13 cellular contexts compared by ENCODE assay signal in the genomic region with DNA sequence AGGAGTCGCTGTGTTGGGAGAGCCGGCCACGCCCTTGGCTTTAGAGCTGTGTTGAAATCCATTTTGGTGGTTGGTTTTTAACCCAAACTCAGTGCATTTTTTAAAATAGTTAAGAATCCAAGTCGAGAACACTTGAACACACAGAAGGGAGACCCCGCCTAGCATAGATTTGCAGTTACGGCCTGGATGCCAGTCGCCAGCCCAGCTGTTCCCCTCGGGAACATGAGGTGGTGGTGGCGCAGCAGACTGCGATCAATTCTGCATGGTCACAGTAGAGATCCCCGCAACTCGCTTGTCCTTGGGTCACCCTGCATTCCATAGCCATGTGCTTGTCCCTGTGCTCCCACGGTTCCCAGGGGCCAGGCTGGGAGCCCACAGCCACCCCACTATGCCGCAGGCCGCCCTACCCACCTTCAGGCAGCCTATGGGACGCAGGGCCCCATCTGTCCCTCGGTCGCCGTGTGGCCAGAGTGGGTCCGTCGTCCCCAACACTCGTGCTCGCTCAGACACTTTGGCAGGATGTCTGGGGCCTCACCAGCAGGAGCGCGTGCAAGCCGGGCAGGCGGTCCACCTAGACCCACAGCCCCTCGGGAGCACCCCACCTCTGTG. TPM values are rescaled to one million over a fixed set of nuclear protein-coding genes. Genes with fewer than 3 reads are reported as not detected.
DNase-seq lines count a peak whose midpoint lies in the region; ATAC-seq and TF ChIP-seq lines count a peak whose summit lies in the region.
"Had no signal": no experiment of that assay in that cellular context is flagged by ENCODE, and none has a peak within 500 bp of the region (broad histone marks: within the 10 kb centered on the region; RNA-seq: fewer than 3 reads in every experiment).

No MANE protein-coding gene starts in this region.

- peak; percentile 30 for DNase-seq in D341Med (ENCODE audit: low spot score)
- peak in 5 of 7 donors; percentile 4 to 55 (median 14) for DNase-seq in adrenal gland
- no peak for DNase-seq in neural crest cell (ENCODE audit: low read depth, low spot score)
- DNase-seq in GM23338 (ENCODE audit: low spot score), result no peak
- DNase-seq in NCI-H2196 (lab: John Stamatoyannopoulos, UW; ENCODE audit: unreplicated experiment), result no peak
- DNase-seq: activated CD4-positive, alpha-beta T cell treated with anti-CD3 and anti-CD28 coated beads, Interleukin-2, amount 10 ng/mL, durations not matched to agents 24 days and 14 days; body of pancreas; C1 segment of cervical spinal cord; NK-92 treated with Interleukin-12 subunit alpha and Interleukin-12 subunit beta, amount 100 ng/mL, for 24 hours; SHP77 had no signal

- H3K4me3 ChIP-seq in adrenal gland (no peak overlapping the region), GM23338 (no peak overlapping the region)
- H3K4me3 ChIP-seq: body of pancreas, prostate gland had no signal

- no peaks in the 10 kb centered on the region for H3K27me3 ChIP-seq in adrenal gland
- H3K27me3 ChIP-seq in GM23338 (ENCODE audit: insufficient read depth), result no peaks in the 10 kb centered on the region
- H3K27me3 ChIP-seq: body of pancreas had no signal

- no peak overlapping the region for H3K27ac ChIP-seq in adrenal gland
- H3K27ac ChIP-seq in GM23338 (ENCODE audit: low read depth), result no peak overlapping the region; the same call in 1 of the 2 replicates
- H3K27ac ChIP-seq: body of pancreas, prostate gland had no signal

- TF ChIP-seq POLR2A in GM19193 (IDR thresholded peaks at IDR 0.05; ENCODE audit: extremely low read depth, insufficient read depth, insufficient read length) (peak; percentile 19), adrenal gland (IDR thresholded peaks at IDR 0.05) (no peak)

- peaks cover 11% of the 10 kb centered on the region for H3K4me1 Mint-ChIP-seq in neural crest cell
- peaks cover 11% of the 10 kb centered on the region for H3K4me1 Mint-ChIP-seq in GM23338

- H3K36me3 Mint-ChIP-seq in neural crest cell (ENCODE audit: low read depth) (peaks cover 35% of the 10 kb centered on the region), GM23338 (ENCODE audit: low read depth) (peaks cover 61% of the 10 kb centered on the region)

- TF ChIP-seq CTCF in adrenal gland (IDR thresholded peaks at IDR 0.05) (no peak), neural crest cell (conservative IDR thresholded peaks at IDR 0.05) (no peak), GM23338 (conservative IDR thresholded peaks at IDR 0.05; ENCODE audit: low read depth in 2 of 2) (no peak)

- peaks cover 4% of the 10 kb centered on the region for H3K27me3 Mint-ChIP-seq in neural crest cell (ENCODE audit: low read depth)
- H3K27me3 Mint-ChIP-seq in GM23338 (ENCODE audit: insufficient read depth, low read depth, poor library complexity), result peaks cover 23% of the 10 kb centered on the region

- no peak for ATAC-seq in HG03354 (IDR thresholded peaks at IDR 0.05; ENCODE audit: poor library complexity, severe bottlenecking, unreplicated experiment)
- ATAC-seq in GM23338, result no peak
- ATAC-seq: body of pancreas had no signal

- 89 to 91% (median 91%) methylated on average over 9 to 28 of the region's 28 CpGs for WGBS in adrenal gland, 4 donors

- H4K20me1 ChIP-seq in GM23338 (replicated peaks; ENCODE audit: insufficient read depth), result peaks cover 33% of the 10 kb centered on the region

- no peaks in the 10 kb centered on the region for H3F3A ChIP-seq in GM23338 (replicated peaks; ENCODE audit: low read depth)

- H3K9me3 Mint-ChIP-seq in neural crest cell, result peaks cover 11% of the 10 kb centered on the region
- H3K9me3 Mint-ChIP-seq in GM23338, result peaks cover 11% of the 10 kb centered on the region

- H3K4me1 ChIP-seq in adrenal gland (replicated peaks in 1 of 2), result peaks cover 12 to 27% of the 10 kb centered on the region in 2 donors
- H3K4me1 ChIP-seq in GM23338 (ENCODE audit: insufficient read depth), result no peaks in the 10 kb centered on the region

- peak overlapping the region; percentile 65 for H3K4me3 Mint-ChIP-seq in neural crest cell
- no peak overlapping the region for H3K4me3 Mint-ChIP-seq in GM23338
- H3K4me3 Mint-ChIP-seq: activated CD4-positive, alpha-beta T cell treated with anti-CD3 and anti-CD28 coated beads, Interleukin-2, amount 10 ng/mL, durations not matched to agents 24 days and 14 days had no signal

- no peak overlapping the region for H3K4me2 ChIP-seq in GM23338

- H3K79me2 ChIP-seq in GM23338 (replicated peaks; ENCODE audit: insufficient read depth), result peaks cover 35% of the 10 kb centered on the region

- H2AFZ ChIP-seq in GM23338, result no peak overlapping the region

- H3K9me3 ChIP-seq in adrenal gland (replicated peaks in 1 of 3), result peaks cover 0 to 9% (median 0%) of the 10 kb centered on the region in 3 donors
- H3K9me3 ChIP-seq: body of pancreas, prostate gland had no signal

- no peaks in the 10 kb centered on the region for H3K9me2 ChIP-seq in GM23338 (ENCODE audit: insufficient read depth)

- H3K36me3 ChIP-seq in adrenal gland (replicated peaks in 1 of 2), result peaks cover 0 to 45% of the 10 kb centered on the region in 2 donors
- H3K36me3 ChIP-seq in GM23338 (ENCODE audit: insufficient read depth), result peaks cover 3% of the 10 kb centered on the region; the same call in 1 of the 2 replicates

- H3K27ac Mint-ChIP-seq in neural crest cell (ENCODE audit: unreplicated experiment) (no peak overlapping the region), GM23338 (no peak overlapping the region)

- intact Hi-C loops in adrenal gland (cut with DNase I), result no loop called here

RNA-seq across cellular contexts. Expression of a gene that starts 4.7 kb away (rescaled TPM):
- 10 to 100 TPM in 6 of 8 donors, 1 to 10 TPM in 2; 8.0 to 24.8 (median 15.4) TPM for total RNA-seq in adrenal gland
- 10 to 100 TPM in 2 of 3 donors, 1 to 10 TPM in 1; 5.0 to 42.0 (median 36.0) TPM for polyA plus RNA-seq in adrenal gland
- 29.1 and 29.7 TPM in 2 replicates for total RNA-seq in neural crest cell
- 11.3 and 14.0 TPM in 2 replicates for total RNA-seq in GM23338 (2014; rRNA removed; shearing (Covaris generic))
- 67.6 and 75.9 TPM in 2 replicates for polyA plus RNA-seq in GM23338 (2016; fragmentation: Nextera tagmentation; extraction: Ambion mirVana)

RNA-seq across cellular contexts. Expression of a gene that starts 10.7 kb away (rescaled TPM):
- total RNA-seq in adrenal gland (100 to 1,000 TPM in 2 of 8 donors, 10 to 100 TPM in 6; 56.4 to 120 (median 70.8) TPM), neural crest cell (61.9 and 67.3 TPM in 2 replicates)
- polyA plus RNA-seq in adrenal gland (100 to 1,000 TPM in 2 of 3 donors, 10 to 100 TPM in 1; 25.1 to 309 (median 303) TPM), GM23338 (2016; fragmentation: Nextera tagmentation; extraction: Ambion mirVana) (172 and 182 TPM in 2 replicates)
- total RNA-seq in GM23338 (2014; rRNA removed; shearing (Covaris generic)), result 81.2 and 92.4 TPM in 2 replicates

RNA-seq across cellular contexts. Expression of a gene that starts 15.9 kb away (rescaled TPM):
- total RNA-seq in adrenal gland, result 100 to 1,000 TPM; 345 to 611 (median 381) TPM
- polyA plus RNA-seq in adrenal gland, result 100 to 1,000 TPM; 274 to 510 (median 384) TPM
- total RNA-seq in neural crest cell, result 237 and 240 TPM in 2 replicates
- total RNA-seq in GM23338 (2014; rRNA removed; shearing (Covaris generic)), result 199 and 210 TPM in 2 replicates
- 292 and 306 TPM in 2 replicates for polyA plus RNA-seq in GM23338 (2016; fragmentation: Nextera tagmentation; extraction: Ambion mirVana)

RNA-seq across cellular contexts. Expression of a gene that starts 41.7 kb away (rescaled TPM):
- total RNA-seq in adrenal gland (100 to 1,000 TPM; 162 to 427 (median 236) TPM), neural crest cell (114 and 115 TPM in 2 replicates)
- polyA plus RNA-seq in adrenal gland (100 to 1,000 TPM in 2 of 3 donors, 10 to 100 TPM in 1; 42.3 to 414 (median 388) TPM), GM23338 (2016; fragmentation: Nextera tagmentation; extraction: Ambion mirVana) (104 and 121 TPM in 2 replicates)
- 84.0 and 87.5 TPM in 2 replicates for total RNA-seq in GM23338 (2014; rRNA removed; shearing (Covaris generic))

RNA-seq across cellular contexts. Expression of a gene that starts 51.3 kb away (rescaled TPM):
- total RNA-seq in adrenal gland, result 1 to 10 TPM in 7 of 8 donors, under 1 TPM in 1; 0.87 to 4.1 (median 1.3) TPM
- polyA plus RNA-seq in adrenal gland, result 1 to 10 TPM in 2 of 3 donors, under 1 TPM in 1; 0.05 to 2.1 (median 1.8) TPM
- 0.65 and 0.68 TPM in 2 replicates for total RNA-seq in neural crest cell
- total RNA-seq in GM23338 (2014; rRNA removed; shearing (Covaris generic)), result 0.58 and 1.2 TPM in 2 replicates
- 0.15 and 0.23 TPM in 2 replicates for polyA plus RNA-seq in GM23338 (2016; fragmentation: Nextera tagmentation; extraction: Ambion mirVana)

Comparison
In these comparisons a context has a peak if more than half of its experiments do, and no peak if none do; other contexts are left out.
1. DNase-seq: peak in D341Med (single experiment) and adrenal gland (5 of 7); none in neural crest cell (single experiment), GM23338 (single experiment) and NCI-H2196 (single experiment).